19 cellular contexts compared by ENCODE assay signal in the genomic region with DNA sequence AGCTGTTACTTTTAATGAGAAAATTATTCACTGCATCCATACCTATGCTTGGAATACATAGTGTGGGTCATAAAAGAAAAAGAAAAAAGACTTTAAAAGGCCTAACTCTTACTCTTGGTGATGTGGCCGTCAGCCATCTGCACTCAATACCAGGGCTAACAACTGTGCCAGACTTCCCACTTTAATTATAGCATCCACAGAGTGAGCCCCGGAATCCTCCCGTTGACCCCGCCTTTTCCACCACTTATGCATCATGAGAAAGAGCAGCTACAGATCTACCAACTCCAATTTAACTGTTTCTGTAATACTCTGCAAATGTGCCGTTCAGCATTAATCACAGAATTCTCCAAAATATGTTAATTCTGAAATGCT.
"Had no signal": no experiment of that assay in that cellular context is flagged by ENCODE, and none has a peak within 500 bp of the region (broad histone marks: within the 10 kb centered on the region; RNA-seq: fewer than 3 reads in every experiment).

No MANE protein-coding gene starts in this region.

- DNase-seq: cortex of kidney; dorsolateral prefrontal cortex; effector CD8-positive, alpha-beta T cell; foreskin melanocyte; heart left ventricle; islet precursor cell; lower lobe of right lung; midbrain; naive B cell; psoas muscle; stimulated activated CD4-positive, alpha-beta T cell treated with anti-CD3 and anti-CD28 coated beads, Interleukin-4, amount 100 ng/mL, for 1 hour; stimulated activated CD8-positive, alpha-beta memory T cell treated with anti-CD3 and anti-CD28 coated beads, Interleukin-4, amount 100 ng/mL, for 48 hours; stimulated activated naive CD8-positive, alpha-beta T cell treated with anti-CD3 and anti-CD28 coated beads, Interleukin-15, Interleukin-2, amounts not matched to agents 100 U/mL and 50 U/mL, for 24 hours had no signal

- H3K27me3 ChIP-seq: dorsolateral prefrontal cortex, heart left ventricle, neutrophil, tibial nerve had no signal

- H3K36me3 Mint-ChIP-seq: memory B cell; naive B cell; stimulated activated effector memory CD8-positive, alpha-beta T cell treated with anti-CD3 and anti-CD28 coated beads, Interleukin-12 subunit alpha, Interleukin-12 subunit beta, amount 100 ng/mL, for 72 hours had no signal

- H3K4me3 Mint-ChIP-seq: central memory CD8-positive, alpha-beta T cell; memory B cell; naive B cell; stimulated activated effector memory CD8-positive, alpha-beta T cell treated with anti-CD3 and anti-CD28 coated beads, Interleukin-12 subunit alpha, Interleukin-12 subunit beta, amount 100 ng/mL, for 72 hours had no signal

- H3K27ac Mint-ChIP-seq: memory B cell; stimulated activated effector memory CD8-positive, alpha-beta T cell treated with anti-CD3 and anti-CD28 coated beads, Interleukin-12 subunit alpha, Interleukin-12 subunit beta, amount 100 ng/mL, for 72 hours had no signal

- H3K9me3 Mint-ChIP-seq: central memory CD8-positive, alpha-beta T cell; memory B cell; naive B cell; stimulated activated effector memory CD8-positive, alpha-beta T cell treated with anti-CD3 and anti-CD28 coated beads, Interleukin-12 subunit alpha, Interleukin-12 subunit beta, amount 100 ng/mL, for 72 hours had no signal

- H3K4me1 Mint-ChIP-seq: central memory CD8-positive, alpha-beta T cell; memory B cell; naive B cell; stimulated activated effector memory CD8-positive, alpha-beta T cell treated with anti-CD3 and anti-CD28 coated beads, Interleukin-12 subunit alpha, Interleukin-12 subunit beta, amount 100 ng/mL, for 72 hours had no signal

- ATAC-seq: left lobe of liver; psoas muscle; stimulated activated effector memory CD8-positive, alpha-beta T cell treated with anti-CD3 and anti-CD28 coated beads, Interleukin-12 subunit alpha, Interleukin-12 subunit beta, amount 100 ng/mL, for 72 hours; stimulated activated naive CD8-positive, alpha-beta T cell treated with anti-CD3 and anti-CD28 coated beads, Interleukin-15, Interleukin-2, amounts not matched to agents 100 U/mL and 50 U/mL, for 24 hours had no signal

- H3K27ac ChIP-seq: dorsolateral prefrontal cortex, lower lobe of right lung, neutrophil, psoas muscle, tibial nerve had no signal

- H3K36me3 ChIP-seq: heart left ventricle, lower lobe of right lung, neutrophil, tibial nerve had no signal

- H3K4me1 ChIP-seq: lower lobe of right lung, psoas muscle had no signal

- H3K9me3 ChIP-seq: heart left ventricle, lower lobe of right lung, neutrophil, psoas muscle, tibial nerve had no signal

- H3K4me3 ChIP-seq: dorsolateral prefrontal cortex, heart left ventricle, lower lobe of right lung, psoas muscle, tibial nerve had no signal
